In genomic region chr12:26736563-26737486, GRCh38 we compare ENCODE assay signal across 1 cellular context.
A peak's percentile ranks its signal among the peaks of the same experiment; 100 is the strongest.
TF ChIP-seq lines count a peak whose summit lies in the region.

No MANE protein-coding gene starts in this region.

TF ChIP-seq in HepG2, 621 proteins besides CTCF, POLR2A, EP300 and RAD21 (continued from another document and continues in another):
- TF ChIP-seq ZNF142 (CRISPR knock-in tag; IDR thresholded peaks at IDR 0.05): 0 out of 2 replicates have a peak, but pooled peaks have one; percentile 26
- TF ChIP-seq HNRNPUL1 (IDR thresholded peaks at IDR 0.05; ENCODE audit: low read depth, low read length): no peak
- TF ChIP-seq ZHX2 (IDR thresholded peaks at IDR 0.05; ENCODE audit: low read depth): peak; percentile 74
- no peak for TF ChIP-seq ZHX2 (CRISPR knock-in tag; IDR thresholded peaks at IDR 0.05; ENCODE audit: borderline replicate concordance)
- peak; percentile 92 for TF ChIP-seq ZNF878 (CRISPR knock-in tag; IDR thresholded peaks at IDR 0.05)
- TF ChIP-seq KDM1A (CRISPR knock-in tag; IDR thresholded peaks at IDR 0.05): peak; percentile 91
- peak; percentile 100 for TF ChIP-seq ISL2 (CRISPR knock-in tag; IDR thresholded peaks at IDR 0.05)
- TF ChIP-seq ZNF281 (CRISPR knock-in tag; IDR thresholded peaks at IDR 0.05; ENCODE audit: borderline replicate concordance): peak; percentile 75; the same call in 1 of the 2 replicates
- peak; percentile 75 for TF ChIP-seq HHEX (CRISPR knock-in tag; IDR thresholded peaks at IDR 0.05)
- peak; percentile 64; the same call in 1 of the 2 replicates for TF ChIP-seq AFF4 (CRISPR knock-in tag; IDR thresholded peaks at IDR 0.05)
- TF ChIP-seq STAT6 (CRISPR knock-in tag; IDR thresholded peaks at IDR 0.05; ENCODE audit: borderline replicate concordance): no peak
- peak; percentile 95 for TF ChIP-seq HDAC2 (CRISPR knock-in tag; IDR thresholded peaks at IDR 0.05)
- TF ChIP-seq ZNF580 (CRISPR knock-in tag; IDR thresholded peaks at IDR 0.05; ENCODE audit: borderline replicate concordance, low read depth): no peak
- no peak for TF ChIP-seq DNMT3B (CRISPR knock-in tag; conservative IDR thresholded peaks at IDR 0.05)
- no peak for TF ChIP-seq NONO (IDR thresholded peaks at IDR 0.05)
- TF ChIP-seq NONO (CRISPR knock-in tag; conservative IDR thresholded peaks at IDR 0.05): peak; percentile 71
- TF ChIP-seq TEAD3 (CRISPR knock-in tag; optimal IDR thresholded peaks at IDR 0.05; ENCODE audit: borderline replicate concordance): peak; percentile 84
- TF ChIP-seq ZNF317 (CRISPR knock-in tag; IDR thresholded peaks at IDR 0.05): peak; percentile 60; the same call in 1 of the 2 replicates
- 0 out of 2 replicates have a peak, but pooled peaks have one; percentile 14 for TF ChIP-seq ZC3H13 (CRISPR knock-in tag; IDR thresholded peaks at IDR 0.05)
- TF ChIP-seq ZNF350 (CRISPR knock-in tag; IDR thresholded peaks at IDR 0.05; ENCODE audit: borderline replicate concordance, low read depth): 0 out of 2 replicates have a peak, but pooled peaks have one; percentile 37
- TF ChIP-seq FOXP1 (IDR thresholded peaks at IDR 0.05): peak; percentile 91
- TF ChIP-seq FOXP1 (CRISPR knock-in tag; IDR thresholded peaks at IDR 0.05): peak; percentile 99
- TF ChIP-seq RXRB (CRISPR knock-in tag; IDR thresholded peaks at IDR 0.05; ENCODE audit: borderline replicate concordance): peak; percentile 93
- no peak for TF ChIP-seq ZNF354B (CRISPR knock-in tag; IDR thresholded peaks at IDR 0.05)
- TF ChIP-seq RXRA (CRISPR knock-in tag; IDR thresholded peaks at IDR 0.05): peak; percentile 65; the same call in 1 of the 2 replicates
- TF ChIP-seq ZBTB3 (CRISPR knock-in tag; IDR thresholded peaks at IDR 0.05; ENCODE audit: borderline replicate concordance, low read depth): peak; percentile 23; the same call in 1 of the 2 replicates
- no peak; the same call in 1 of the 2 replicates for TF ChIP-seq ATM (IDR thresholded peaks at IDR 0.05; ENCODE audit: borderline replicate concordance)
- TF ChIP-seq FOXK2 (IDR thresholded peaks at IDR 0.05): peak; percentile 91
- peak; percentile 99 for TF ChIP-seq FOXP4 (CRISPR knock-in tag; IDR thresholded peaks at IDR 0.05)
- peak; percentile 80 for TF ChIP-seq FOSL2 (CRISPR knock-in tag; IDR thresholded peaks at IDR 0.05)
- no peak for TF ChIP-seq ZNF552 (CRISPR knock-in tag; IDR thresholded peaks at IDR 0.05; ENCODE audit: borderline replicate concordance)
- TF ChIP-seq GATAD2A (CRISPR knock-in tag; IDR thresholded peaks at IDR 0.05): peak; percentile 98
- TF ChIP-seq CCDC6 (CRISPR knock-in tag; IDR thresholded peaks at IDR 0.05): peak; percentile 71; the same call in 1 of the 2 replicates
- peak; percentile 84; the same call in 1 of the 2 replicates for TF ChIP-seq TOE1 (CRISPR knock-in tag; IDR thresholded peaks at IDR 0.05)
- TF ChIP-seq ZNF7 (CRISPR knock-in tag; IDR thresholded peaks at IDR 0.05): no peak; the same call in 1 of the 2 replicates
